In the genomic region with DNA sequence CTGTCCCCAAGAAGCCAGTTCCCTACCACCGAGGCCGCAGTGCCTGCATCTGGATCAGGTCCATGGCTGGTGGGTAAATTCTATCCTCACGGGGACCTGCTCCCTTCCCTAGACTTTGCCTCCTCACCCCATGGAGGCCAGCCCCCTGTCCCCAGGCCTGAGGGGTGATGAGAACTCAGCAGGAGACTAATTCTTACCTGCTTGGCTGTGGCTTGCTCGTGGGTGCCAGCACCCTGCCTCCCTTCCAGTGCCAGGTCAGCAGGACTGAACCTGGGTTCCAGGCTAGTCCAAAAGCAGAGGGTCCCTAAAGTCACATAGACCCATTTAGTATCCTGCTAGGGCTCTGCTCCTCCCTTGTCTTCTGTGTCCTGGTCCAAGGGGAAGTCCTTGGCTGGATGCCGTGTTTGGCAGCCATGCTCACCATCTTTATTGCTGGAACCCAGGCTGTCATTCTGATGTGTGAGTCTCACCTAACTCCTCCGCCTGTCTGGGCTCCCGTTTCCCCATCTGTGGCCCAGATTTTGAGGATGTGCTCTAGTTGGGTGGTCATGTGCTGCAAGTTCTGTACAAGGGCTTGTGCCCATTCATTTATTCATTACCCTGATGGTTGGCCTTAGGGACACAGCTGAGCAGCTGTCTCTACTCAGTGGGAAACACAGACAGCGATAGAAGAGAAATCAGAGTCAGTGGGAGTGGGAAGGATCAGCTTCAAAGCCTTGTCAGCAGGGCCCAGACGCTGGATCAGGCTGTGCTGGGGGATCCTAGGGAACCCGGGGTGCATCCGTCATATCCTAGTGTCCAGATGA, we compare ENCODE assay signal across 8 cellular contexts. TPM values are rescaled to one million over a fixed set of nuclear protein-coding genes. Genes with fewer than 3 reads are reported as not detected.
A peak's percentile ranks its signal among the peaks of the same experiment; 100 is the strongest.
DNase-seq lines count a peak whose midpoint lies in the region; ATAC-seq lines count a peak whose summit lies in the region.

No MANE protein-coding gene starts in this region.

- peak overlapping the region; percentile 89 to 94 (median 91) for H3K27ac Mint-ChIP-seq in CD4-positive, alpha-beta memory T cell

- H3K27me3 Mint-ChIP-seq in CD4-positive, alpha-beta memory T cell = no peaks in the 10 kb centered on the region

- no peaks in the 10 kb centered on the region for H3K27me3 ChIP-seq in CD4-positive, alpha-beta memory T cell (ENCODE audit: insufficient read depth, low read length)
- H3K27me3 ChIP-seq in iPS DF 6.9 (ENCODE audit: control insufficient read depth, insufficient read depth, low read length) = no peaks in the 10 kb centered on the region

- intact Hi-C loops in CD4-positive, alpha-beta memory T cell (cut with micrococcal nuclease) = no loop called here
- intact Hi-C loops in sciatic nerve (cut with DNase I) = no loop called here

- peaks cover 19% of the 10 kb centered on the region for H3K4me1 ChIP-seq in CD4-positive, alpha-beta memory T cell (ENCODE audit: insufficient read depth, low read length)
- H3K4me1 ChIP-seq in iPS DF 6.9 (ENCODE audit: control insufficient read depth, insufficient read depth, low read length) = no peaks in the 10 kb centered on the region

- peaks cover 8 to 24% (median 18%) of the 10 kb centered on the region in 4 donors for H3K4me1 Mint-ChIP-seq in CD4-positive, alpha-beta memory T cell

- DNase-seq in CD4-positive, alpha-beta memory T cell = peak in 3 of 5 donors; percentile 6 to 51 (median 11)
- no peak for DNase-seq in iPS DF 6.9 (ENCODE audit: low read depth, low spot score)
- peak; percentile 67 for DNase-seq in sciatic nerve (ENCODE audit: low spot score)
- no peak for DNase-seq in DMS79 treated with DMSO at 0.1 percent for 48 hours (lab: John Stamatoyannopoulos, UW)
- no peak for DNase-seq in NCI-H2029 treated with DMSO at 0.1 percent for 48 hours (lab: John Stamatoyannopoulos, UW)

- CTCF ChIA-PET in CD4-positive, alpha-beta memory T cell (lab: Charles Lee; ENCODE audit: partially characterized antibody) = interaction anchor here (1.4 kb wide), 1 partner anchor 65 kb away, joined by 3 read pairs; no protein-coding TSS in a partner anchor

- H3K4me3 ChIP-seq in CD4-positive, alpha-beta memory T cell (ENCODE audit: low read length in 2 of 2) = peak overlapping the region; percentile 63 to 70
- peak overlapping the region; percentile 85 for H3K4me3 ChIP-seq in iPS DF 6.9 (ENCODE audit: low read length)

- no CpG with 5 or more reads among the region's 11 CpGs for WGBS in iPS DF 6.9 (ENCODE audit: insufficient coverage, insufficient read length)

- H3K9me3 Mint-ChIP-seq in CD4-positive, alpha-beta memory T cell = peaks cover 0 to 1% (median 0%) of the 10 kb centered on the region in 8 donors

- no peaks in the 10 kb centered on the region for H3K36me3 ChIP-seq in CD4-positive, alpha-beta memory T cell (ENCODE audit: insufficient read depth, low read length)
- H3K36me3 ChIP-seq in iPS DF 6.9 (ENCODE audit: control insufficient read depth, insufficient read depth, low read length) = no peaks in the 10 kb centered on the region

- POLR2A ChIA-PET in CD4-positive, alpha-beta memory T cell (lab: Charles Lee; ENCODE audit: partially characterized antibody) = interaction anchor here (1.8 kb wide), 1 partner anchor 25 kb away, joined by 9 read pairs; a partner anchor contains a TSS

- H3K36me3 Mint-ChIP-seq in CD4-positive, alpha-beta memory T cell = peaks cover 2 to 6% of the 10 kb centered on the region in 2 donors

- no peaks in the 10 kb centered on the region for H3K9me3 ChIP-seq in CD4-positive, alpha-beta memory T cell (ENCODE audit: control insufficient read depth in 1 of 2, low read length in 2 of 2)
- H3K9me3 ChIP-seq in iPS DF 6.9 (ENCODE audit: control insufficient read depth, insufficient read depth, low read length) = no peaks in the 10 kb centered on the region

- peak overlapping the region; percentile 63 for H3K27ac ChIP-seq in CD4-positive, alpha-beta memory T cell (ENCODE audit: low read depth, low read length)
- peak overlapping the region; percentile 91 for H3K27ac ChIP-seq in angular gyrus (ENCODE audit: low read depth, low read length)
- no peak overlapping the region for H3K27ac ChIP-seq in iPS DF 6.9 (ENCODE audit: low read length)

- ATAC-seq in HG03432 (IDR thresholded peaks at IDR 0.05; ENCODE audit: unreplicated experiment) (peak; percentile 5), sciatic nerve (peak; percentile 23), GM18907 (IDR thresholded peaks at IDR 0.05; ENCODE audit: unreplicated experiment) (no peak)

- H3K4me3 Mint-ChIP-seq in CD4-positive, alpha-beta memory T cell = peak overlapping the region; percentile 72 to 89 (median 84)

RNA-seq across cellular contexts. Expression of a gene that starts 0.9 kb away (rescaled TPM):
- 10 to 100 TPM; 15.6 to 18.4 TPM for total RNA-seq in CD4-positive, alpha-beta memory T cell
- 10 to 100 TPM in 1 of 2 donors, 1 to 10 TPM in 1; 2.2 to 10.7 TPM for polyA plus RNA-seq in CD4-positive, alpha-beta memory T cell
- total RNA-seq in sciatic nerve = 44.2 TPM

RNA-seq across cellular contexts. Expression of a gene that starts 24.4 kb away (rescaled TPM):
- total RNA-seq in CD4-positive, alpha-beta memory T cell = 10 to 100 TPM; 91.2 to 93.5 TPM
- 10 to 100 TPM; 33.9 to 51.7 TPM for polyA plus RNA-seq in CD4-positive, alpha-beta memory T cell
- total RNA-seq in sciatic nerve = 34.3 TPM

RNA-seq across cellular contexts. Expression of a gene that starts 44.4 kb away (rescaled TPM):
- 1 to 10 TPM; 1.4 to 1.5 TPM for total RNA-seq in CD4-positive, alpha-beta memory T cell
- polyA plus RNA-seq in CD4-positive, alpha-beta memory T cell = not detected
- 0.31 TPM for total RNA-seq in sciatic nerve

Comparison
In these comparisons a context has a peak if more than half of its experiments do, and no peak if none do; other contexts are left out.
1. DNase-seq: peak in CD4-positive, alpha-beta memory T cell (3 of 5) and sciatic nerve (single experiment); none in iPS DF 6.9 (single experiment), DMS79 treated with DMSO at 0.1 percent for 48 hours (single experiment) and NCI-H2029 treated with DMSO at 0.1 percent for 48 hours (single experiment).